8 cellular contexts compared by ENCODE assay signal in genomic region chr6:43454290-43455033, GRCh38. TPM values are rescaled to one million over a fixed set of nuclear protein-coding genes. Genes with fewer than 3 reads are reported as not detected.
DNase-seq lines count a peak whose midpoint lies in the region; ATAC-seq and TF ChIP-seq lines count a peak whose summit lies in the region.

No MANE protein-coding gene starts in this region.

- H3K36me3 ChIP-seq in HEK293 (ENCODE audit: control insufficient read depth in 2 of 2, insufficient read depth in 1 of 2, low read length in 2 of 2) (peaks cover 4 to 34% of the 10 kb centered on the region in 2 experiments; a peak in 2 of 3 replicates), left lung (peaks cover 0 to 41% of the 10 kb centered on the region in 2 donors)

- POLR2A ChIA-PET in HEK293 (lab: Yijun Ruan, JAX): interaction anchor here (0.6 to 1.8 kb wide), 8 partner anchors 18 to 378 kb away, joined by 3 to 5 read pairs (median 4); partner anchors contain the start of genes POLR1C, PTK7 and YIPF3

- intact Hi-C loops in left lung (cut with DNase I): loop anchor here (5.0 to 10.0 kb wide), 3 partner anchors 38 to 53 kb away; no protein-coding TSS in a partner anchor

- CTCF ChIA-PET in HEK293 (lab: Yijun Ruan, JAX): interaction anchor here (0.7 to 6.1 kb wide), 18 partner anchors 9 to 86 kb away, joined by 3 to 56 read pairs (median 4); partner anchors contain the start of genes LRRC73 and TJAP1

- DNase-seq in CMK (ENCODE audit: low read depth): peak; percentile 52
- DNase-seq in NCI-H524 treated with DMSO at 0.1 percent for 48 hours (lab: John Stamatoyannopoulos, UW): peak; percentile 10
- DNase-seq in activated CD4-positive, alpha-beta T cell treated with anti-CD3 and anti-CD28 coated beads, Interleukin-2, amount 50 U/mL, for 4 hours: peak; percentile 56 to 58
- peak; percentile 92 for DNase-seq in dermis blood vessel endothelial cell
- DNase-seq in left lung: peak; percentile 84 to 98
- peak; percentile 59 for DNase-seq in stimulated activated CD4-positive, alpha-beta T cell treated with anti-CD3 and anti-CD28 coated beads, Interleukin-1b, Interleukin-23, amount 100 ng/mL, for 48 hours

- peaks cover 13 to 54% of the 10 kb centered on the region in 2 donors for H3K27me3 ChIP-seq in left lung

- H3K4me1 ChIP-seq in HEK293 (ENCODE audit: control insufficient read depth, insufficient read depth, low read length) (no peaks in the 10 kb centered on the region), left lung (peaks cover 0 to 21% of the 10 kb centered on the region in 2 donors)

- H3K9me3 ChIP-seq in HEK293 (ENCODE audit: control insufficient read depth, insufficient read depth, low read depth, low read length) (no peaks in the 10 kb centered on the region), left lung (no peaks in the 10 kb centered on the region)

- TF ChIP-seq CTCF in HEK293 (tag by site-specific recombination; IDR thresholded peaks at IDR 0.05) (peak; percentile 97), left lung (IDR thresholded peaks at IDR 0.05) (peak; percentile 96)

- H3K27ac ChIP-seq in HEK293 (ENCODE audit: extremely low read depth, low read depth, low read length) (no peak overlapping the region; the same call in 1 of the 2 replicates), left lung (no peak overlapping the region)

- H3K4me3 ChIP-seq in HEK293 (ENCODE audit: low read depth, low read length): peak overlapping the region; percentile 65
- peak overlapping the region; percentile 42 to 54 for H3K4me3 ChIP-seq in left lung

- peak; percentile 97 for ATAC-seq in left lung
- no peak for ATAC-seq in GM21515 (IDR thresholded peaks at IDR 0.05; ENCODE audit: unreplicated experiment)

TF ChIP-seq in HEK293, 187 proteins besides CTCF, POLR2A, EP300 and RAD21 (continues in another document):
- TF ChIP-seq INSM2 (tag by site-specific recombination; IDR thresholded peaks at IDR 0.05) (0 out of 2 replicates have a peak, but pooled peaks have one; percentile 35), REST (tag by site-specific recombination; IDR thresholded peaks at IDR 0.05) (peak; percentile 80), ZNF335 (tag by site-specific recombination; conservative IDR thresholded peaks at IDR 0.05) (peak; percentile 57), ZBTB8A (tag by site-specific recombination; IDR thresholded peaks at IDR 0.05) (peak; percentile 92), YY1 (tag by site-specific recombination; IDR thresholded peaks at IDR 0.05) (no peak), ZNF843 (tag by site-specific recombination; IDR thresholded peaks at IDR 0.05) (0 out of 2 replicates have a peak, but pooled peaks have one; percentile 49), ZNF600 (tag by site-specific recombination; IDR thresholded peaks at IDR 0.05) (peak; percentile 83), ZNF76 (tag by site-specific recombination; IDR thresholded peaks at IDR 0.05; ENCODE audit: borderline replicate concordance, low read depth) (peak; percentile 89), ZSCAN30 (tag by site-specific recombination; IDR thresholded peaks at IDR 0.05) (0 out of 2 replicates have a peak, but pooled peaks have one; percentile 27), SP7 (tag by site-specific recombination; IDR thresholded peaks at IDR 0.05) (peak; percentile 50; the same call in 1 of the 2 replicates), HIC1 (tag by site-specific recombination; IDR thresholded peaks at IDR 0.05) (0 out of 2 replicates have a peak, but pooled peaks have one; percentile 65), ELK4 (IDR thresholded peaks at IDR 0.05; ENCODE audit: borderline replicate concordance, low read depth, low read length) (no peak), ZNF10 (tag by site-specific recombination; IDR thresholded peaks at IDR 0.05) (no peak), BCL11B (tag by site-specific recombination; IDR thresholded peaks at IDR 0.05; ENCODE audit: low read depth) (peak; percentile 89), ZNF202 (tag by site-specific recombination; IDR thresholded peaks at IDR 0.05; ENCODE audit: borderline replicate concordance) (no peak), ZNF529 (tag by site-specific recombination; IDR thresholded peaks at IDR 0.05; ENCODE audit: insufficient replicate concordance) (no peak), ZNF416 (tag by site-specific recombination; IDR thresholded peaks at IDR 0.05) (no peak), KLF9 (tag by site-specific recombination; IDR thresholded peaks at IDR 0.05; ENCODE audit: low read depth) (no peak), ZNF501 (tag by site-specific recombination; IDR thresholded peaks at IDR 0.05) (peak; percentile 32; the same call in 1 of the 2 replicates), ZNF24 (tag by site-specific recombination; IDR thresholded peaks at IDR 0.05) (no peak)

RNA-seq across cellular contexts. Expression of gene DLK2, which starts 0.9 kb away (rescaled TPM):
- total RNA-seq in dermis blood vessel endothelial cell (0.60 and 0.68 TPM in 2 replicates), left lung (1 to 10 TPM in 1 of 2 donors, under 1 TPM in 1; 0.93 to 1.0 TPM)

RNA-seq across cellular contexts. Expression of gene TJAP1, which starts 22.9 kb away (rescaled TPM):
- total RNA-seq in dermis blood vessel endothelial cell: 12.6 and 17.9 TPM in 2 replicates
- 10 to 100 TPM; 24.5 to 27.9 TPM for total RNA-seq in left lung

RNA-seq across cellular contexts. Expression of gene ABCC10, which starts 27.1 kb away (rescaled TPM):
- 19.2 and 22.0 TPM in 2 replicates for total RNA-seq in dermis blood vessel endothelial cell
- total RNA-seq in left lung: 10 to 100 TPM; 38.5 to 43.8 TPM

RNA-seq across cellular contexts. Expression of gene LRRC73, which starts 55.7 kb away (rescaled TPM):
- 0.14 and 0.17 TPM in 2 replicates for total RNA-seq in dermis blood vessel endothelial cell
- total RNA-seq in left lung: 1 to 10 TPM in 1 of 2 donors, under 1 TPM in 1; 0.52 to 1.5 TPM

Comparison
In these comparisons a context has a peak if more than half of its experiments do, and no peak if none do; other contexts are left out.
1. DNase-seq: peak in every context shown above with its lines; median percentile 92 in dermis blood vessel endothelial cell; 91 in left lung; 59 in stimulated activated CD4-positive, alpha-beta T cell treated with anti-CD3 and anti-CD28 coated beads, Interleukin-1b, Interleukin-23, amount 100 ng/mL, for 48 hours; 57 in activated CD4-positive, alpha-beta T cell treated with anti-CD3 and anti-CD28 coated beads, Interleukin-2, amount 50 U/mL, for 4 hours; 52 in CMK; 10 in NCI-H524 treated with DMSO at 0.1 percent for 48 hours.